22 cellular contexts compared by ENCODE assay signal in the genomic region with DNA sequence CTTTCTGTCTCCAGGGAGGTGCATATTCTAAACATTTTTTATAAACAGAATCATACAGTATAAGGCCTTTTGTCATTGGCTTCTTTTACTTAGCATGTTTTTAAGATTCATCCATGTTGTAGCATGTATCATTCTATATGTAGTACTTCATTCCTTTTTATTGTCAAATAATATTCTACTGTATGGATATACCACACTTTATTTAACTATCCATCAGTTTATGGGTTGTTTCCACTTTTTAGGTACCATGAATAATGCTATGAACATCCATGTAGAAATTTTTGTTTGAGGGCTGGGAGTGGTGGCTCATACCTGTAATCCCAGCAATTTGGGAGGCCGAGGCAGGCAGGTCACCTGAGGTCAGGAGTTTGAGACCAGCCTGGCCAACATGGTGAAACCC.
DNase-seq lines count a peak whose midpoint lies in the region; ATAC-seq and TF ChIP-seq lines count a peak whose summit lies in the region.
"Had no signal": no experiment of that assay in that cellular context is flagged by ENCODE, and none has a peak within 500 bp of the region (broad histone marks: within the 10 kb centered on the region; RNA-seq: fewer than 3 reads in every experiment).

No MANE protein-coding gene starts in this region.

- H3K36me3 ChIP-seq in SK-N-SH (replicated peaks in 1 of 2; ENCODE audit: control insufficient read depth in 1 of 2, insufficient read depth in 2 of 2, low read length in 1 of 2) (peaks cover 4% of the 10 kb centered on the region in 2 experiments), HEK293 (ENCODE audit: control insufficient read depth in 2 of 2, insufficient read depth in 1 of 2, low read length in 2 of 2) (peaks cover 0 to 5% of the 10 kb centered on the region in 2 experiments; a peak in 1 of 3 replicates), smooth muscle cell (ENCODE audit: low read depth) (no peaks in the 10 kb centered on the region)

- H3K9ac ChIP-seq in SK-N-SH (no peak overlapping the region), smooth muscle cell (ENCODE audit: low read depth) (no peak overlapping the region)
- H3K9ac ChIP-seq: BLaER1 treated with 17β-estradiol and CSF1 and Interleukin-3, amounts not matched to agents 10 nM and 100 nM had no signal

- H3K27me3 ChIP-seq in SK-N-SH (ENCODE audit: insufficient read depth) (no peaks in the 10 kb centered on the region), smooth muscle cell (ENCODE audit: low read depth) (no peaks in the 10 kb centered on the region)
- H3K27me3 ChIP-seq: BLaER1 treated with 17β-estradiol and CSF1 and Interleukin-3, amounts not matched to agents 10 nM and 100 nM had no signal

- DNase-seq in SK-N-SH, result no peak
- no peak for DNase-seq in smooth muscle cell (lab: John Stamatoyannopoulos, UW; ENCODE audit: unreplicated experiment)
- DNase-seq in activated naive CD4-positive, alpha-beta T cell treated with anti-CD3 and anti-CD28 coated beads, Interleukin-2, amount 50 U/mL, for 72 hours (ENCODE audit: low spot score in 2 of 2), result no peak
- no peak for DNase-seq in GM10266 (ENCODE audit: extremely low spot score)
- DNase-seq: 8988T; AML-193; Caco-2; Calu3; CD4-positive, alpha-beta T cell; CD8-positive, alpha-beta T cell; DMS 273 treated with DMSO at 0.1 percent for 48 hours; DMS153; DMS79; DND-41; EL; GDM1 had no signal

- POLR2A ChIA-PET in SK-N-SH (lab: Yijun Ruan, JAX), result no interaction called here
- POLR2A ChIA-PET in HEK293 (lab: Yijun Ruan, JAX), result no interaction called here

- no peak for ATAC-seq in SK-N-SH treated with all-trans-retinoic acid at 6 μM for 48 hours
- ATAC-seq in activated naive CD4-positive, alpha-beta T cell treated with anti-CD3 and anti-CD28 coated beads, Interleukin-2, amount 50 U/mL, for 72 hours, result no peak
- ATAC-seq: CD8-positive, alpha-beta T cell had no signal

- peaks cover 10% of the 10 kb centered on the region; the same call in 1 of the 2 replicates for H4K20me1 ChIP-seq in SK-N-SH (ENCODE audit: insufficient read depth)
- H4K20me1 ChIP-seq in smooth muscle cell (ENCODE audit: low read depth), result peaks cover 78% of the 10 kb centered on the region

- H2AFZ ChIP-seq in SK-N-SH (ENCODE audit: low read depth), result no peak overlapping the region
- H2AFZ ChIP-seq in smooth muscle cell (ENCODE audit: low read depth), result no peak overlapping the region

- no peak for TF ChIP-seq RAD21 in SK-N-SH (IDR thresholded peaks at IDR 0.05; ENCODE audit: low read length)

- no peak for TF ChIP-seq EP300 in SK-N-SH (IDR thresholded peaks at IDR 0.05; ENCODE audit: borderline replicate concordance in 1 of 2, low read depth in 1 of 2, low read length in 1 of 2)

- H3K27ac ChIP-seq in SK-N-SH (ENCODE audit: low read depth in 2 of 2, low read length in 1 of 2) (no peak overlapping the region), 22Rv1 (peak overlapping the region; percentile 27), HEK293 (ENCODE audit: extremely low read depth, low read depth, low read length) (no peak overlapping the region), smooth muscle cell (ENCODE audit: low read depth) (peak overlapping the region; percentile 24)
- H3K27ac ChIP-seq: BLaER1 treated with 17β-estradiol and CSF1 and Interleukin-3, amounts not matched to agents 10 nM and 100 nM; C4-2B had no signal

- H3K79me2 ChIP-seq in SK-N-SH (ENCODE audit: insufficient read depth), result no peaks in the 10 kb centered on the region
- peaks cover 7% of the 10 kb centered on the region for H3K79me2 ChIP-seq in smooth muscle cell (ENCODE audit: low read depth)

- H3K36me3 Mint-ChIP-seq in activated naive CD4-positive, alpha-beta T cell treated with anti-CD3 and anti-CD28 coated beads, Interleukin-2, amount 50 U/mL, for 72 hours, result peaks cover 13 to 17% of the 10 kb centered on the region in 2 donors

- TF ChIP-seq CTCF in SK-N-SH (IDR thresholded peaks at IDR 0.05) (no peak), 22Rv1 (IDR thresholded peaks at IDR 0.05) (no peak), HEK293 (tag by site-specific recombination; IDR thresholded peaks at IDR 0.05) (no peak), smooth muscle cell (IDR thresholded peaks at IDR 0.05; ENCODE audit: borderline replicate concordance, insufficient read depth, poor library complexity, severe bottlenecking) (no peak), GM10266 (IDR thresholded peaks at IDR 0.05; ENCODE audit: control insufficient read depth, insufficient read depth, low read depth, missing control alignments) (no peak)

- H3F3A ChIP-seq in SK-N-SH (replicated peaks; ENCODE audit: insufficient read depth) (peaks cover 7% of the 10 kb centered on the region), smooth muscle cell (ENCODE audit: low read depth) (peaks cover 8% of the 10 kb centered on the region)

- H3K4me2 ChIP-seq in SK-N-SH (no peak overlapping the region), smooth muscle cell (no peak overlapping the region)
- H3K4me2 ChIP-seq: BLaER1 treated with 17β-estradiol and CSF1 and Interleukin-3, amounts not matched to agents 10 nM and 100 nM had no signal

- H3K27ac Mint-ChIP-seq in activated naive CD4-positive, alpha-beta T cell treated with anti-CD3 and anti-CD28 coated beads, Interleukin-2, amount 50 U/mL, for 72 hours, result no peak overlapping the region
- H3K27ac Mint-ChIP-seq: B cell; CD4-positive, alpha-beta T cell; CD8-positive, alpha-beta T cell had no signal

- no peaks in the 10 kb centered on the region for H3K9me3 Mint-ChIP-seq in activated naive CD4-positive, alpha-beta T cell treated with anti-CD3 and anti-CD28 coated beads, Interleukin-2, amount 50 U/mL, for 72 hours
- H3K9me3 Mint-ChIP-seq: CD8-positive, alpha-beta T cell had no signal

- H3K4me1 ChIP-seq in SK-N-SH (ENCODE audit: control insufficient read depth in 1 of 2, insufficient read depth in 2 of 2, low read depth in 1 of 2, low read length in 1 of 2), result peaks cover 21 to 27% of the 10 kb centered on the region in 2 experiments
- H3K4me1 ChIP-seq in HEK293 (ENCODE audit: control insufficient read depth, insufficient read depth, low read length), result peaks cover 5% of the 10 kb centered on the region
- peaks cover 49% of the 10 kb centered on the region for H3K4me1 ChIP-seq in smooth muscle cell (ENCODE audit: low read depth)
- H3K4me1 ChIP-seq: Caco-2 had no signal

- 100% methylated on average over 1 of the region's 1 CpG for WGBS in SK-N-SH (ENCODE audit: low lambda C conversion rate)
- 73% methylated on average over 1 of the region's 1 CpG for WGBS in smooth muscle cell (ENCODE audit: low lambda C conversion rate)

- no peaks in the 10 kb centered on the region for H3K9me2 ChIP-seq in SK-N-SH

- H3K9me3 ChIP-seq in SK-N-SH, result no peaks in the 10 kb centered on the region
- H3K9me3 ChIP-seq in HEK293 (ENCODE audit: control insufficient read depth, insufficient read depth, low read depth, low read length), result no peaks in the 10 kb centered on the region
- no peaks in the 10 kb centered on the region for H3K9me3 ChIP-seq in smooth muscle cell (replicated peaks; ENCODE audit: low read depth)
- H3K9me3 ChIP-seq: Caco-2 had no signal

- CTCF ChIA-PET in SK-N-SH (lab: Yijun Ruan, JAX), result no interaction called here
- CTCF ChIA-PET in HEK293 (lab: Yijun Ruan, JAX), result no interaction called here

- H3K4me3 ChIP-seq in SK-N-SH (ENCODE audit: low read depth in 2 of 2, low read length in 1 of 2) (no peak overlapping the region), HEK293 (ENCODE audit: low read depth, low read length) (no peak overlapping the region), smooth muscle cell (no peak overlapping the region)
- H3K4me3 ChIP-seq: BLaER1 treated with 17β-estradiol and CSF1 and Interleukin-3, amounts not matched to agents 10 nM and 100 nM had no signal

TF ChIP-seq in SK-N-SH treated with all-trans-retinoic acid at 6 μM for 48 hours, 23 proteins besides CTCF, POLR2A, EP300 and RAD21 (continues in another document):
- TF ChIP-seq ZFP30 (CRISPR knock-in tag; IDR thresholded peaks at IDR 0.05) (no peak), ZNF8 (CRISPR knock-in tag; IDR thresholded peaks at IDR 0.05) (peak; percentile 83), ZC3H10 (CRISPR knock-in tag; IDR thresholded peaks at IDR 0.05) (no peak), ZFP3 (CRISPR knock-in tag; IDR thresholded peaks at IDR 0.05) (no peak)

TF ChIP-seq in SK-N-SH, 30 proteins besides CTCF, POLR2A, EP300 and RAD21 (continues in another document):
- TF ChIP-seq ELF1 (IDR thresholded peaks at IDR 0.05) (no peak), RCOR1 (IDR thresholded peaks at IDR 0.05; ENCODE audit: low read length) (no peak), RXRA (IDR thresholded peaks at IDR 0.05; ENCODE audit: borderline replicate concordance, low read depth) (no peak), GATA2 (CRISPR knock-in tag; IDR thresholded peaks at IDR 0.05) (no peak), EZH2phosphoT487 (IDR thresholded peaks at IDR 0.05; ENCODE audit: borderline replicate concordance, low read depth) (no peak), FOXJ3 (CRISPR knock-in tag; IDR thresholded peaks at IDR 0.05) (no peak), GABPA (IDR thresholded peaks at IDR 0.05; ENCODE audit: low read depth) (no peak), TAF1 (IDR thresholded peaks at IDR 0.05; ENCODE audit: borderline replicate concordance, low read depth, low read length) (no peak), YY1 (IDR thresholded peaks at IDR 0.05; ENCODE audit: low read depth) (no peak)
- TF ChIP-seq, protein P1, sequence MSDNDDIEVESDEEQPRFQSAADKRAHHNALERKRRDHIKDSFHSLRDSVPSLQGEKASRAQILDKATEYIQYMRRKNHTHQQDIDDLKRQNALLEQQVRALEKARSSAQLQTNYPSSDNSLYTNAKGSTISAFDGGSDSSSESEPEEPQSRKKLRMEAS (IDR thresholded peaks at IDR 0.05; ENCODE audit: low read depth), result no peak

TF ChIP-seq in HEK293, 187 proteins besides CTCF, POLR2A, EP300 and RAD21:
- TF ChIP-seq ZNF121 (tag by site-specific recombination; IDR thresholded peaks at IDR 0.05) (no peak), ZNF146 (tag by site-specific recombination; IDR thresholded peaks at IDR 0.05) (peak; percentile 61)

Comparison
In these comparisons a context has a peak if more than half of its experiments do, and no peak if none do; other contexts are left out.
1. H3K27ac ChIP-seq: peak in 22Rv1 (single experiment) and smooth muscle cell (single experiment); none in SK-N-SH (0 of 2) and HEK293 (single experiment).